23 cellular contexts compared by ENCODE assay signal in genomic region chr6:157895585-157895984, GRCh38.
"Had no signal": no experiment of that assay in that cellular context is flagged by ENCODE, and none has a peak within 500 bp of the region (broad histone marks: within the 10 kb centered on the region; RNA-seq: fewer than 3 reads in every experiment).

No MANE protein-coding gene starts in this region.

- H3K4me3 Mint-ChIP-seq: endodermal cell; naive thymus-derived CD4-positive, alpha-beta T cell; stimulated activated naive B cell treated with anti-CD40 and anti-IgM and Interleukin-4, amounts not matched to agents 10 μg/mL and 1 μg/mL and 100 μg/mL, for 72 hours; stimulated activated naive CD8-positive, alpha-beta T cell treated with anti-CD3 and anti-CD28 coated beads, Interleukin-15, Interleukin-2, amounts not matched to agents 100 ng/mL and 50 ng/mL, for 24 hours; type B pancreatic cell had no signal

- ATAC-seq: esophagus mucosa; gastroesophageal sphincter; heart right ventricle; left cardiac atrium; left lung; naive thymus-derived CD4-positive, alpha-beta T cell; pancreas; right lobe of liver; stimulated activated naive B cell treated with anti-CD40 and anti-IgM and Interleukin-4, amounts not matched to agents 10 μg/mL and 1 μg/mL and 100 μg/mL, for 72 hours had no signal

- H3K27me3 Mint-ChIP-seq: naive thymus-derived CD4-positive, alpha-beta T cell; progenitor cell of endocrine pancreas; stimulated activated naive B cell treated with anti-CD40 and anti-IgM and Interleukin-4, amounts not matched to agents 10 μg/mL and 1 μg/mL and 100 μg/mL, for 72 hours; stimulated activated naive CD8-positive, alpha-beta T cell treated with anti-CD3 and anti-CD28 coated beads, Interleukin-15, Interleukin-2, amounts not matched to agents 100 ng/mL and 50 ng/mL, for 24 hours; type B pancreatic cell had no signal

- H3K27ac Mint-ChIP-seq: endodermal cell; progenitor cell of endocrine pancreas; stimulated activated naive B cell treated with anti-CD40 and anti-IgM and Interleukin-4, amounts not matched to agents 10 μg/mL and 1 μg/mL and 100 μg/mL, for 72 hours; stimulated activated naive CD8-positive, alpha-beta T cell treated with anti-CD3 and anti-CD28 coated beads, Interleukin-15, Interleukin-2, amounts not matched to agents 100 ng/mL and 50 ng/mL, for 24 hours; type B pancreatic cell had no signal

- H3K27ac ChIP-seq: epithelial cell of prostate, gastroesophageal sphincter, heart right ventricle, left lung, pancreas, right lobe of liver, testis, tibial artery had no signal

- DNase-seq: effector CD8-positive, alpha-beta T cell; endodermal cell; foreskin fibroblast; heart right ventricle; left cardiac atrium; left lung; mesendoderm; midbrain; naive thymus-derived CD4-positive, alpha-beta T cell; pancreas; right lobe of liver; small intestine; stimulated activated CD4-positive, alpha-beta T cell treated with anti-CD3 and anti-CD28 coated beads, Interleukin-15, amount 100 ng/mL, for 24 hours; stimulated activated CD4-positive, alpha-beta T cell treated with anti-CD3 and anti-CD28 coated beads, Interleukin-2, amount 100 ng/mL, for 48 hours; stimulated activated naive B cell treated with anti-CD40 and anti-IgM and Interleukin-4, amounts not matched to agents 10 μg/mL and 1 μg/mL and 100 μg/mL, for 72 hours; testis; tibial artery had no signal

- H3K9me3 Mint-ChIP-seq: naive thymus-derived CD4-positive, alpha-beta T cell; stimulated activated naive B cell treated with anti-CD40 and anti-IgM and Interleukin-4, amounts not matched to agents 10 μg/mL and 1 μg/mL and 100 μg/mL, for 72 hours; stimulated activated naive CD8-positive, alpha-beta T cell treated with anti-CD3 and anti-CD28 coated beads, Interleukin-15, Interleukin-2, amounts not matched to agents 100 ng/mL and 50 ng/mL, for 24 hours; type B pancreatic cell had no signal
